11 cellular contexts compared by ENCODE assay signal in genomic region chr3:189123595-189124387, GRCh38. TPM values are rescaled to one million over a fixed set of nuclear protein-coding genes. Genes with fewer than 3 reads are reported as not detected.
A peak's percentile ranks its signal among the peaks of the same experiment; 100 is the strongest.
DNase-seq lines count a peak whose midpoint lies in the region; ATAC-seq and TF ChIP-seq lines count a peak whose summit lies in the region.
"Had no signal": no experiment of that assay in that cellular context is flagged by ENCODE, and none has a peak within 500 bp of the region (broad histone marks: within the 10 kb centered on the region; RNA-seq: fewer than 3 reads in every experiment).

No MANE protein-coding gene starts in this region.

- peak; percentile 28 for DNase-seq in DMS 273 treated with DMSO at 0.1 percent for 48 hours (lab: John Stamatoyannopoulos, UW)
- DNase-seq in T-helper 17 cell: no peak
- DNase-seq in left ventricle myocardium inferior: peak; percentile 64
- DNase-seq in retinal pigment epithelial cell (ENCODE audit: low read depth): peak; percentile 21
- DNase-seq in activated naive CD4-positive, alpha-beta T cell treated with anti-CD3 and anti-CD28 coated beads, Interleukin-2, amount 10 ng/mL, durations not matched to agents 7 days and 5 days: no peak
- DNase-seq in stimulated activated CD4-positive, alpha-beta T cell treated with anti-CD3 and anti-CD28 coated beads, Interleukin-4, amount 100 ng/mL, for 1 hour: no peak
- no peak for DNase-seq in PC-3
- DNase-seq: COR-L47; effector CD4-positive, alpha-beta T cell; Kasumi-1 had no signal

- no peak overlapping the region for H2AFZ ChIP-seq in PC-3 (ENCODE audit: low read length)

- no peak overlapping the region for H3K4me3 ChIP-seq in left ventricle myocardium inferior
- H3K4me3 ChIP-seq in retinal pigment epithelial cell (ENCODE audit: low read length): no peak overlapping the region
- H3K4me3 ChIP-seq in PC-3 (ENCODE audit: low read length): no peak overlapping the region

- H3K27me3 Mint-ChIP-seq in T-helper 17 cell: no peaks in the 10 kb centered on the region
- H3K27me3 Mint-ChIP-seq in activated naive CD4-positive, alpha-beta T cell treated with anti-CD3 and anti-CD28 coated beads, Interleukin-2, amount 10 ng/mL, durations not matched to agents 7 days and 5 days: no peaks in the 10 kb centered on the region

- CTCF ChIA-PET in activated naive CD4-positive, alpha-beta T cell treated with anti-CD3 and anti-CD28 coated beads, Interleukin-2, amount 10 ng/mL, durations not matched to agents 7 days and 5 days (lab: Charles Lee): interaction anchor here (1.0 kb wide), 1 partner anchor 82 kb away, joined by 3 read pairs; no protein-coding TSS in a partner anchor
- CTCF ChIA-PET in PC-3 (lab: Charles Lee): no interaction called here

- H3K4me1 Mint-ChIP-seq in T-helper 17 cell: peaks cover 7% of the 10 kb centered on the region
- H3K4me1 Mint-ChIP-seq in activated naive CD4-positive, alpha-beta T cell treated with anti-CD3 and anti-CD28 coated beads, Interleukin-2, amount 10 ng/mL, durations not matched to agents 7 days and 5 days: peaks cover 14% of the 10 kb centered on the region

- peaks cover 18% of the 10 kb centered on the region for H3K9me3 Mint-ChIP-seq in activated naive CD4-positive, alpha-beta T cell treated with anti-CD3 and anti-CD28 coated beads, Interleukin-2, amount 10 ng/mL, durations not matched to agents 7 days and 5 days

- intact Hi-C loops in left ventricle myocardium inferior (cut with micrococcal nuclease): no loop called here
- intact Hi-C loops in PC-3 (cut with micrococcal nuclease): no loop called here

- no peaks in the 10 kb centered on the region for H3K79me2 ChIP-seq in PC-3 (ENCODE audit: low read length)

- H3K4me1 ChIP-seq in left ventricle myocardium inferior: peaks cover 22% of the 10 kb centered on the region
- H3K4me1 ChIP-seq in PC-3 (ENCODE audit: insufficient read depth, low read length): no peaks in the 10 kb centered on the region

- H3K27ac ChIP-seq in left ventricle myocardium inferior (replicated peaks): peak overlapping the region; percentile 76
- H3K27ac ChIP-seq in PC-3 (ENCODE audit: low read length): no peak overlapping the region

- no TSS peak for BruUV-seq in PC-3 (replicated peaks; lab: Mats Ljungman, UMichigan)

- peak overlapping the region; percentile 61 for H3K27ac Mint-ChIP-seq in T-helper 17 cell
- no peak overlapping the region for H3K27ac Mint-ChIP-seq in activated naive CD4-positive, alpha-beta T cell treated with anti-CD3 and anti-CD28 coated beads, Interleukin-2, amount 10 ng/mL, durations not matched to agents 7 days and 5 days

- ATAC-seq in T-helper 17 cell: no peak
- no peak for ATAC-seq in HG03442 (IDR thresholded peaks at IDR 0.05; ENCODE audit: unreplicated experiment)
- no peak for ATAC-seq in PC-3

- H3K9me2 ChIP-seq in PC-3 (replicated peaks; ENCODE audit: low read length): no peaks in the 10 kb centered on the region

- H3K27me3 ChIP-seq in left ventricle myocardium inferior (ENCODE audit: low read depth) (no peaks in the 10 kb centered on the region), PC-3 (ENCODE audit: low read length) (no peaks in the 10 kb centered on the region)

- H3K9ac ChIP-seq in PC-3 (ENCODE audit: low read length): no peak overlapping the region

- no peak overlapping the region for H3K4me3 Mint-ChIP-seq in T-helper 17 cell
- H3K4me3 Mint-ChIP-seq in activated naive CD4-positive, alpha-beta T cell treated with anti-CD3 and anti-CD28 coated beads, Interleukin-2, amount 10 ng/mL, durations not matched to agents 7 days and 5 days: no peak overlapping the region

- no peaks in the 10 kb centered on the region for H3K36me3 Mint-ChIP-seq in T-helper 17 cell (ENCODE audit: low read depth)
- peaks cover 11% of the 10 kb centered on the region for H3K36me3 Mint-ChIP-seq in activated naive CD4-positive, alpha-beta T cell treated with anti-CD3 and anti-CD28 coated beads, Interleukin-2, amount 10 ng/mL, durations not matched to agents 7 days and 5 days

- no peaks in the 10 kb centered on the region for H4K20me1 ChIP-seq in PC-3 (ENCODE audit: low read length)

- H3F3A ChIP-seq in PC-3 (ENCODE audit: low read length, unreplicated experiment): no peaks in the 10 kb centered on the region

- H3K36me3 ChIP-seq in left ventricle myocardium inferior: no peaks in the 10 kb centered on the region
- H3K36me3 ChIP-seq in PC-3 (ENCODE audit: low read depth, low read length): no peaks in the 10 kb centered on the region

- POLR2A ChIA-PET in PC-3 (lab: Charles Lee; ENCODE audit: unreplicated experiment): no interaction called here

- TF ChIP-seq CTCF in left ventricle myocardium inferior (IDR thresholded peaks at IDR 0.05; ENCODE audit: borderline replicate concordance) (no peak), retinal pigment epithelial cell (conservative IDR thresholded peaks at IDR 0.05; ENCODE audit: low read depth, low read length) (no peak), PC-3 (conservative IDR thresholded peaks at IDR 0.05; ENCODE audit: low read depth, low read length) (no peak)

- H3K4me2 ChIP-seq in PC-3 (ENCODE audit: low read length): no peak overlapping the region

- H3K9me3 ChIP-seq in T-helper 17 cell (ENCODE audit: control insufficient read depth, low read length, poor library complexity, severe bottlenecking) (no peaks in the 10 kb centered on the region), left ventricle myocardium inferior (replicated peaks) (peaks cover 5% of the 10 kb centered on the region), PC-3 (ENCODE audit: low read length) (no peaks in the 10 kb centered on the region)

RNA-seq across cellular contexts. Expression of gene TPRG1, which starts 48.0 kb away (rescaled TPM):
- total RNA-seq in T-helper 17 cell (1 to 10 TPM; 1.6 to 3.1 TPM), left ventricle myocardium inferior (1.5 TPM), PC-3 (2014; rRNA removed) (1.1 and 1.2 TPM in 2 replicates)

Comparison
In these comparisons a context has a peak if more than half of its experiments do, and no peak if none do; other contexts are left out.
1. DNase-seq: peak in DMS 273 treated with DMSO at 0.1 percent for 48 hours (single experiment), left ventricle myocardium inferior (single experiment) and retinal pigment epithelial cell (single experiment); none in T-helper 17 cell (0 of 3), activated naive CD4-positive, alpha-beta T cell treated with anti-CD3 and anti-CD28 coated beads, Interleukin-2, amount 10 ng/mL, durations not matched to agents 7 days and 5 days (single experiment), stimulated activated CD4-positive, alpha-beta T cell treated with anti-CD3 and anti-CD28 coated beads, Interleukin-4, amount 100 ng/mL, for 1 hour (single experiment) and PC-3 (single experiment).